1 cellular context compared by ENCODE assay signal in the genomic region with DNA sequence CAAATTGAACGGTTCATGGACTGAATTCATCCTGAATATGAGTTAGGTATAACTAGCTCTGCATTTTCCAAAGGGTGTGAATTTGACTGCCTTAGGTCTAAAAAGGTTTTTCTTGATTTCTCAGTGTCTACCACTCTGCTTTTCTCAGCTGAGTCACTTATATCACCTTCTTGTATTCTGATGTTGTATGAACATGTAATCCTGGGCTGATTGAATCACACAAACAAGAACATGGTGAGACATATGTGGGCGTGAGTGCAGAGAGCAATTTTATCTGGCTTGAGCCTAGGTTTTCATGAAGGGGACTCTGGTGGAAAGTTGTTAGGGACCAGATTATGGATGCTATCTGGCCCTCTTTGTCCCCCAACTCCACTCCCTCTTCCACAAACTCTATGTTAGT.
TF ChIP-seq lines count a peak whose summit lies in the region.

No MANE protein-coding gene starts in this region.

TF ChIP-seq in IMR-90, 13 proteins besides CTCF, POLR2A, EP300 and RAD21 (continued from another document):
- TF ChIP-seq ELK1 (IDR thresholded peaks at IDR 0.05; ENCODE audit: borderline replicate concordance, low read depth, low read length) (no peak), BHLHE40 (IDR thresholded peaks at IDR 0.05; ENCODE audit: low read depth, low read length) (no peak)
